11 cellular contexts compared by ENCODE assay signal in genomic region chr7:130881091-130881798, GRCh38.
DNase-seq lines count a peak whose midpoint lies in the region; ATAC-seq, FAIRE-seq and TF ChIP-seq lines count a peak whose summit lies in the region.
"Had no signal": no experiment of that assay in that cellular context is flagged by ENCODE, and none has a peak within 500 bp of the region (broad histone marks: within the 10 kb centered on the region; RNA-seq: fewer than 3 reads in every experiment).

No MANE protein-coding gene starts in this region.

- WGBS in heart right ventricle, 2 donors: 56 to 68% methylated on average over 3 of the region's 3 CpGs
- WGBS in pancreas, 2 donors: 62 to 73% methylated on average over 3 of the region's 3 CpGs

- H3K9me3 ChIP-seq in heart right ventricle: no peaks in the 10 kb centered on the region
- H3K9me3 ChIP-seq in pancreas: no peaks in the 10 kb centered on the region
- H3K9me3 ChIP-seq: transverse colon had no signal

- no peaks in the 10 kb centered on the region for H3K27me3 ChIP-seq in heart right ventricle
- H3K27me3 ChIP-seq in pancreas: no peaks in the 10 kb centered on the region
- H3K27me3 ChIP-seq: transverse colon had no signal

- intact Hi-C loops in heart right ventricle (cut with DNase I): no loop called here
- intact Hi-C loops in pancreas (cut with DNase I): no loop called here

- ATAC-seq in activated CD8-positive, alpha-beta T cell treated with anti-CD3 and anti-CD28 coated beads, Interleukin-2, amount 10 ng/mL, durations not matched to agents 7 days and 5 days: no peak
- ATAC-seq in heart right ventricle: peak in 4 of 8 donors; percentile 15 to 38 (median 21)
- no peak for ATAC-seq in stimulated activated memory B cell treated with anti-CD40 and anti-IgM and Interleukin-4, amounts not matched to agents 10 μg/mL and 1 μg/mL and 100 μg/mL, for 72 hours
- ATAC-seq in pancreas: no peak

- H3K27me3 Mint-ChIP-seq in activated CD8-positive, alpha-beta T cell treated with anti-CD3 and anti-CD28 coated beads, Interleukin-2, amount 10 ng/mL, durations not matched to agents 7 days and 5 days (ENCODE audit: low read depth): no peaks in the 10 kb centered on the region
- H3K27me3 Mint-ChIP-seq in stimulated activated memory B cell treated with anti-CD40 and anti-IgM and Interleukin-4, amounts not matched to agents 10 μg/mL and 1 μg/mL and 100 μg/mL, for 72 hours: no peaks in the 10 kb centered on the region

- DNase-seq in activated CD8-positive, alpha-beta memory T cell treated with anti-CD3 and anti-CD28 coated beads, Interleukin-2, amount 50 U/mL, for 48 hours: peak; percentile 29
- DNase-seq in activated CD8-positive, alpha-beta memory T cell treated with anti-CD3 and anti-CD28 coated beads, Interleukin-2, amount 50 U/mL, for 4 hours: no peak
- DNase-seq in activated CD8-positive, alpha-beta T cell treated with anti-CD3 and anti-CD28 coated beads, Interleukin-2, amount 10 ng/mL, durations not matched to agents 7 days and 5 days: no peak
- DNase-seq in heart right ventricle: no peak
- DNase-seq in pancreas: no peak
- DNase-seq in RWPE1 (ENCODE audit: low spot score): no peak
- no peak for DNase-seq in dermis blood vessel endothelial cell
- DNase-seq: cortex of kidney, NCI-H510A treated with DMSO at 0.1 percent for 48 hours, transverse colon had no signal

- H3K9me3 Mint-ChIP-seq in activated CD8-positive, alpha-beta T cell treated with anti-CD3 and anti-CD28 coated beads, Interleukin-2, amount 10 ng/mL, durations not matched to agents 7 days and 5 days (ENCODE audit: insufficient read depth): no peaks in the 10 kb centered on the region
- H3K9me3 Mint-ChIP-seq in stimulated activated memory B cell treated with anti-CD40 and anti-IgM and Interleukin-4, amounts not matched to agents 10 μg/mL and 1 μg/mL and 100 μg/mL, for 72 hours: no peaks in the 10 kb centered on the region

- H3K27ac Mint-ChIP-seq in activated CD8-positive, alpha-beta T cell treated with anti-CD3 and anti-CD28 coated beads, Interleukin-2, amount 10 ng/mL, durations not matched to agents 7 days and 5 days: peak overlapping the region; percentile 14
- peak overlapping the region; percentile 39 for H3K27ac Mint-ChIP-seq in stimulated activated memory B cell treated with anti-CD40 and anti-IgM and Interleukin-4, amounts not matched to agents 10 μg/mL and 1 μg/mL and 100 μg/mL, for 72 hours

- TF ChIP-seq CTCF in heart right ventricle (IDR thresholded peaks at IDR 0.05) (no peak), pancreas (IDR thresholded peaks at IDR 0.05) (no peak), RWPE1 (conservative IDR thresholded peaks at IDR 0.05; ENCODE audit: low read depth) (no peak)

- no peak overlapping the region for H3K4me3 ChIP-seq in heart right ventricle
- H3K4me3 ChIP-seq in pancreas: no peak overlapping the region
- H3K4me3 ChIP-seq: transverse colon had no signal

- peak overlapping the region in 8 of 10 donors; percentile 15 to 66 (median 40) for H3K27ac ChIP-seq in heart right ventricle
- no peak overlapping the region for H3K27ac ChIP-seq in pancreas
- no peak overlapping the region for H3K27ac ChIP-seq in RWPE1

- peaks cover 69% of the 10 kb centered on the region for H3K36me3 Mint-ChIP-seq in activated CD8-positive, alpha-beta T cell treated with anti-CD3 and anti-CD28 coated beads, Interleukin-2, amount 10 ng/mL, durations not matched to agents 7 days and 5 days (ENCODE audit: low read depth)
- H3K36me3 Mint-ChIP-seq in stimulated activated memory B cell treated with anti-CD40 and anti-IgM and Interleukin-4, amounts not matched to agents 10 μg/mL and 1 μg/mL and 100 μg/mL, for 72 hours: peaks cover 55% of the 10 kb centered on the region

- FAIRE-seq in pancreas (lab: Jason Lieb, UNC): no peak

- POLR2A ChIA-PET in activated CD8-positive, alpha-beta T cell treated with anti-CD3 and anti-CD28 coated beads, Interleukin-2, amount 10 ng/mL, durations not matched to agents 7 days and 5 days (lab: Charles Lee): no interaction called here
- POLR2A ChIA-PET in RWPE1 (lab: Yijun Ruan, JAX; ENCODE audit: low non-redundant PET): no interaction called here

- CTCF ChIA-PET in activated CD8-positive, alpha-beta T cell treated with anti-CD3 and anti-CD28 coated beads, Interleukin-2, amount 10 ng/mL, durations not matched to agents 7 days and 5 days (lab: Charles Lee): interaction anchor here (0.9 to 3.4 kb wide), 4 partner anchors 9 to 159 kb away, joined by 3 to 21 read pairs (median 4); no protein-coding TSS in a partner anchor
- CTCF ChIA-PET in RWPE1 (lab: Yijun Ruan, JAX): interaction anchor here (1.5 kb wide), 1 partner anchor 159 kb away, joined by 3 read pairs; no protein-coding TSS in a partner anchor

- peaks cover 0 to 99% (median 37%) of the 10 kb centered on the region in 9 donors for H3K36me3 ChIP-seq in heart right ventricle
- peaks cover 0 to 25% (median 0%) of the 10 kb centered on the region in 3 donors for H3K36me3 ChIP-seq in pancreas

- peaks cover 37% of the 10 kb centered on the region for H3K4me1 Mint-ChIP-seq in activated CD8-positive, alpha-beta T cell treated with anti-CD3 and anti-CD28 coated beads, Interleukin-2, amount 10 ng/mL, durations not matched to agents 7 days and 5 days (ENCODE audit: low read depth)
- peaks cover 17% of the 10 kb centered on the region for H3K4me1 Mint-ChIP-seq in stimulated activated memory B cell treated with anti-CD40 and anti-IgM and Interleukin-4, amounts not matched to agents 10 μg/mL and 1 μg/mL and 100 μg/mL, for 72 hours

- H3K4me1 ChIP-seq in heart right ventricle (peaks cover 13 to 49% (median 28%) of the 10 kb centered on the region in 9 donors), pancreas (peaks cover 0 to 8% (median 0%) of the 10 kb centered on the region in 3 donors)

- no peak overlapping the region for H3K4me3 Mint-ChIP-seq in activated CD8-positive, alpha-beta T cell treated with anti-CD3 and anti-CD28 coated beads, Interleukin-2, amount 10 ng/mL, durations not matched to agents 7 days and 5 days
- H3K4me3 Mint-ChIP-seq in stimulated activated memory B cell treated with anti-CD40 and anti-IgM and Interleukin-4, amounts not matched to agents 10 μg/mL and 1 μg/mL and 100 μg/mL, for 72 hours: no peak overlapping the region

Comparison
In these comparisons a context has a peak if more than half of its experiments do, and no peak if none do; other contexts are left out.
1. H3K27ac ChIP-seq: peak in heart right ventricle (8 of 10); none in pancreas (0 of 4) and RWPE1 (single experiment).